In the genomic region with DNA sequence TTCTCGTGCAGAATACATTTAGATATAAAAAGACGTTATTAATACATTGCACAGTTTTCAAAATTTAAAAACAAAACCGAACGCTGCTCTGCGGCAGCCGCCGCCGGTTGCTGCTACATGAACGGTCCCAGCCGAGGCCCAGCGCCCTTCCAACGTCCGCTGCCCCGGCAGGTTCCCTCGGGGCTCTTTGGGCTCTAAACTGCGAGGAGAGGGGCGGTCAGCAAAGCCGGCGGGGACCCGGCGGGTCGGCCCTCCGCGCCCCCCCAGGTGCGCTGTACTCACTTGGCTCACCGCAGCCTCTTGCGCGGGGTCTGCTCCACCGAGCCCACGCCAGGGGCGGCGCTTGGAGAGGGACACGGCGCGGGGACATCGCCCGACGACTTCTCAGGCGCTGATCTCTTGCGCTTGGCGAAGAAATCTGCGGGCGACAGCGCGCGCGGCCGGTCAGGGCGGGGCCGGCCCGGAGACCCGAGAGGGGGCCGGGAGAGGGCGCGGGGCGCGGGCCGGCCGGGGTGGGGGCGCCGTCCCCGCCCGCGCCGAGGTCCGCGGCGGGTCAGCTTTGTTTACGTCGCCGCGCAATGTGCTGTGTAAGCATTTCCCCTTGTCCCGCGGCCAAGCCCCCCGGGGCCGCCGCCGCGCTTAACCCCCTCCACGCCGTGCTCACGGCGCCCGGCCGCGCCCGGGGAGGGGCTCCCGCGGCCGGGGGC, we compare ENCODE assay signal across 1 cellular context.
A peak's percentile ranks its signal among the peaks of the same experiment; 100 is the strongest.
TF ChIP-seq lines count a peak whose summit lies in the region.

No MANE protein-coding gene starts in this region.

TF ChIP-seq in K562, 482 proteins besides CTCF, POLR2A, EP300 and RAD21 (continues in another document):
- TF ChIP-seq NCOA1 (IDR thresholded peaks at IDR 0.05; ENCODE audit: low read depth): no peak
- TF ChIP-seq RBM14 (IDR thresholded peaks at IDR 0.05; ENCODE audit: borderline replicate concordance, insufficient read depth, low read depth, low read length): 0 out of 2 replicates have a peak, but pooled peaks have one; percentile 48
- TF ChIP-seq PHF8 (IDR thresholded peaks at IDR 0.05; ENCODE audit: borderline replicate concordance, low read length): peak; percentile 21; the same call in 1 of the 2 replicates
- no peak for TF ChIP-seq ZNF232 (CRISPR knock-in tag; IDR thresholded peaks at IDR 0.05)
- TF ChIP-seq FIP1L1 (IDR thresholded peaks at IDR 0.05; ENCODE audit: low read depth, low read length, poor library complexity, severe bottlenecking): peak; percentile 53
- no peak for TF ChIP-seq PHB2 (IDR thresholded peaks at IDR 0.05; ENCODE audit: low read depth)
- TF ChIP-seq, protein P1, sequence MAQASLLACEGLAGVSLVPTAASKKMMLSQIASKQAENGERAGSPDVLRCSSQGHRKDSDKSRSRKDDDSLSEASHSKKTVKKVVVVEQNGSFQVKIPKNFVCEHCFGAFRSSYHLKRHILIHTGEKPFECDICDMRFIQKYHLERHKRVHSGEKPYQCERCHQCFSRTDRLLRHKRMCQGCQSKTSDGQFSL (CRISPR knock-in tag; IDR thresholded peaks at IDR 0.05): no peak; the same call in 1 of the 2 replicates
- TF ChIP-seq, protein P1 (tag; IDR thresholded peaks at IDR 0.05): no peak; a peak in 1 of 4 replicates
- 0 out of 4 replicates have a peak, but pooled peaks of 1 of the 2 experiments have one; percentile 24 for TF ChIP-seq NRF1 (conservative IDR thresholded peaks at IDR 0.05 in 1 of 2, IDR thresholded peaks at IDR 0.05 in 1 of 2)
- TF ChIP-seq, protein P2, sequence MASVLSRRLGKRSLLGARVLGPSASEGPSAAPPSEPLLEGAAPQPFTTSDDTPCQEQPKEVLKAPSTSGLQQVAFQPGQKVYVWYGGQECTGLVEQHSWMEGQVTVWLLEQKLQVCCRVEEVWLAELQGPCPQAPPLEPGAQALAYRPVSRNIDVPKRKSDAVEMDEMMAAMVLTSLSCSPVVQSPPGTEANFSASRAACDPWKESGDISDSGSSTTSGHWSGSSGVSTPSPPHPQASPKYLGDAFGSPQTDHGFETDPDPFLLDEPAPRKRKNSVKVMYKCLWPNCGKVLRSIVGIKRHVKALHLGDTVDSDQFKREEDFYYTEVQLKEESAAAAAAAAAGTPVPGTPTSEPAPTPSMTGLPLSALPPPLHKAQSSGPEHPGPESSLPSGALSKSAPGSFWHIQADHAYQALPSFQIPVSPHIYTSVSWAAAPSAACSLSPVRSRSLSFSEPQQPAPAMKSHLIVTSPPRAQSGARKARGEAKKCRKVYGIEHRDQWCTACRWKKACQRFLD (CRISPR knock-in tag; IDR thresholded peaks at IDR 0.05): no peak
- no peak for TF ChIP-seq ZNF41 (CRISPR knock-in tag; conservative IDR thresholded peaks at IDR 0.05)
- no peak for TF ChIP-seq NFIC (IDR thresholded peaks at IDR 0.05)
- TF ChIP-seq, protein P3, sequence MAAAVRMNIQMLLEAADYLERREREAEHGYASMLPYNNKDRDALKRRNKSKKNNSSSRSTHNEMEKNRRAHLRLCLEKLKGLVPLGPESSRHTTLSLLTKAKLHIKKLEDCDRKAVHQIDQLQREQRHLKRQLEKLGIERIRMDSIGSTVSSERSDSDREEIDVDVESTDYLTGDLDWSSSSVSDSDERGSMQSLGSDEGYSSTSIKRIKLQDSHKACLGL (CRISPR knock-in tag; IDR thresholded peaks at IDR 0.05; ENCODE audit: borderline replicate concordance, poor library complexity, severe bottlenecking): no peak
- TF ChIP-seq RBFOX2 (IDR thresholded peaks at IDR 0.05; ENCODE audit: low read depth, low read length): peak; percentile 56
- TF ChIP-seq DDX20 (tag; IDR thresholded peaks at IDR 0.05; ENCODE audit: low read depth): no peak
- no peak for TF ChIP-seq ZBTB8A (IDR thresholded peaks at IDR 0.05; ENCODE audit: partially characterized antibody)
- TF ChIP-seq, protein P4, sequence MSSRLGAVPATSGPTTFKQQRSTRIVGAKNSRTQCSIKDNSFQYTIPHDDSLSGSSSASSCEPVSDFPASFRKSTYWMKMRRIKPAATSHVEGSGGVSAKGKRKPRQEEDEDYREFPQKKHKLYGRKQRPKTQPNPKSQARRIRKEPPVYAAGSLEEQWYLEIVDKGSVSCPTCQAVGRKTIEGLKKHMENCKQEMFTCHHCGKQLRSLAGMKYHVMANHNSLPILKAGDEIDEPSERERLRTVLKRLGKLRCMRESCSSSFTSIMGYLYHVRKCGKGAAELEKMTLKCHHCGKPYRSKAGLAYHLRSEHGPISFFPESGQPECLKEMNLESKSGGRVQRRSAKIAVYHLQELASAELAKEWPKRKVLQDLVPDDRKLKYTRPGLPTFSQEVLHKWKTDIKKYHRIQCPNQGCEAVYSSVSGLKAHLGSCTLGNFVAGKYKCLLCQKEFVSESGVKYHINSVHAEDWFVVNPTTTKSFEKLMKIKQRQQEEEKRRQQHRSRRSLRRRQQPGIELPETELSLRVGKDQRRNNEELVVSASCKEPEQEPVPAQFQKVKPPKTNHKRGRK (tag; IDR thresholded peaks at IDR 0.05): 0 out of 2 replicates have a peak, but pooled peaks have one; percentile 1
- no peak for TF ChIP-seq ZNF24 (IDR thresholded peaks at IDR 0.05)
- TF ChIP-seq CTBP1 (IDR thresholded peaks at IDR 0.05; ENCODE audit: borderline replicate concordance): peak; percentile 23; the same call in 1 of the 2 replicates
- TF ChIP-seq CXXC5 (CRISPR knock-in tag; IDR thresholded peaks at IDR 0.05): peak; percentile 43
- TF ChIP-seq NFIX (CRISPR knock-in tag; IDR thresholded peaks at IDR 0.05; ENCODE audit: low read depth): no peak
- no peak for TF ChIP-seq ZSCAN29 (IDR thresholded peaks at IDR 0.05)
- TF ChIP-seq SMAD1 (IDR thresholded peaks at IDR 0.05; ENCODE audit: low read depth, low read length, partially characterized antibody): no peak
- TF ChIP-seq, protein P5, sequence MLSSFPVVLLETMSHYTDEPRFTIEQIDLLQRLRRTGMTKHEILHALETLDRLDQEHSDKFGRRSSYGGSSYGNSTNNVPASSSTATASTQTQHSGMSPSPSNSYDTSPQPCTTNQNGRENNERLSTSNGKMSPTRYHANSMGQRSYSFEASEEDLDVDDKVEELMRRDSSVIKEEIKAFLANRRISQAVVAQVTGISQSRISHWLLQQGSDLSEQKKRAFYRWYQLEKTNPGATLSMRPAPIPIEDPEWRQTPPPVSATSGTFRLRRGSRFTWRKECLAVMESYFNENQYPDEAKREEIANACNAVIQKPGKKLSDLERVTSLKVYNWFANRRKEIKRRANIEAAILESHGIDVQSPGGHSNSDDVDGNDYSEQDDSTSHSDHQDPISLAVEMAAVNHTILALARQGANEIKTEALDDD (IDR thresholded peaks at IDR 0.05): no peak
- no peak for TF ChIP-seq TAF1 (IDR thresholded peaks at IDR 0.05; ENCODE audit: control insufficient read depth, extremely low read depth, insufficient read depth, low read length, severe bottlenecking)
- TF ChIP-seq CBX8 (IDR thresholded peaks at IDR 0.05; ENCODE audit: borderline replicate concordance, extremely low read depth, low read depth, low read length, poor library complexity, severe bottlenecking): no peak
- no peak for TF ChIP-seq POLR3A (IDR thresholded peaks at IDR 0.05; ENCODE audit: borderline replicate concordance, extremely low read depth, insufficient read depth, insufficient read length)
- TF ChIP-seq TAF9B (IDR thresholded peaks at IDR 0.05; ENCODE audit: partially characterized antibody): no peak
- no peak for TF ChIP-seq ZC3H8 (IDR thresholded peaks at IDR 0.05)
- TF ChIP-seq RBM17 (IDR thresholded peaks at IDR 0.05; ENCODE audit: borderline replicate concordance, low read depth, low read length): no peak
- TF ChIP-seq EWSR1 (IDR thresholded peaks at IDR 0.05; ENCODE audit: borderline replicate concordance, low read depth, partially characterized antibody): no peak
- no peak for TF ChIP-seq ZNF780A (CRISPR knock-in tag; IDR thresholded peaks at IDR 0.05)
- TF ChIP-seq STAG1 (CRISPR knock-in tag; IDR thresholded peaks at IDR 0.05; ENCODE audit: borderline replicate concordance): no peak
- TF ChIP-seq CBFA2T2 (conservative IDR thresholded peaks at IDR 0.05): no peak
- no peak for TF ChIP-seq ZNF766 (CRISPR knock-in tag; conservative IDR thresholded peaks at IDR 0.05)
- TF ChIP-seq CHD4 (IDR thresholded peaks at IDR 0.05; ENCODE audit: insufficient read depth, insufficient replicate concordance, low read depth, low read length, poor library complexity, severe bottlenecking): no peak
- TF ChIP-seq, protein P6, sequence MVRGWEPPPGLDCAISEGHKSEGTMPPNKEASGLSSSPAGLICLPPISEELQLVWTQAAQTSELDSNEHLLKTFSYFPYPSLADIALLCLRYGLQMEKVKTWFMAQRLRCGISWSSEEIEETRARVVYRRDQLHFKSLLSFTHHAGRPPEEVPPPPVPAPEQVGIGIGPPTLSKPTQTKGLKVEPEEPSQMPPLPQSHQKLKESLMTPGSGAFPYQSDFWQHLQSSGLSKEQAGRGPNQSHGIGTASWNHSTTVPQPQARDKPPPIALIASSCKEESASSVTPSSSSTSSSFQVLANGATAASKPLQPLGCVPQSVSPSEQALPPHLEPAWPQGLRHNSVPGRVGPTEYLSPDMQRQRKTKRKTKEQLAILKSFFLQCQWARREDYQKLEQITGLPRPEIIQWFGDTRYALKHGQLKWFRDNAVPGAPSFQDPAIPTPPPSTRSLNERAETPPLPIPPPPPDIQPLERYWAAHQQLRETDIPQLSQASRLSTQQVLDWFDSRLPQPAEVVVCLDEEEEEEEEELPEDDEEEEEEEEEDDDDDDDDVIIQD (CRISPR knock-in tag; IDR thresholded peaks at IDR 0.05): no peak
- no peak for TF ChIP-seq NR2C2 (CRISPR knock-in tag; IDR thresholded peaks at IDR 0.05)
- TF ChIP-seq NR2C2 (tag; IDR thresholded peaks at IDR 0.05): no peak
- TF ChIP-seq ZNF384 (IDR thresholded peaks at IDR 0.05; ENCODE audit: low read depth, low read length): no peak
- no peak for TF ChIP-seq CREM (IDR thresholded peaks at IDR 0.05; ENCODE audit: low read depth)
- TF ChIP-seq, protein P7, sequence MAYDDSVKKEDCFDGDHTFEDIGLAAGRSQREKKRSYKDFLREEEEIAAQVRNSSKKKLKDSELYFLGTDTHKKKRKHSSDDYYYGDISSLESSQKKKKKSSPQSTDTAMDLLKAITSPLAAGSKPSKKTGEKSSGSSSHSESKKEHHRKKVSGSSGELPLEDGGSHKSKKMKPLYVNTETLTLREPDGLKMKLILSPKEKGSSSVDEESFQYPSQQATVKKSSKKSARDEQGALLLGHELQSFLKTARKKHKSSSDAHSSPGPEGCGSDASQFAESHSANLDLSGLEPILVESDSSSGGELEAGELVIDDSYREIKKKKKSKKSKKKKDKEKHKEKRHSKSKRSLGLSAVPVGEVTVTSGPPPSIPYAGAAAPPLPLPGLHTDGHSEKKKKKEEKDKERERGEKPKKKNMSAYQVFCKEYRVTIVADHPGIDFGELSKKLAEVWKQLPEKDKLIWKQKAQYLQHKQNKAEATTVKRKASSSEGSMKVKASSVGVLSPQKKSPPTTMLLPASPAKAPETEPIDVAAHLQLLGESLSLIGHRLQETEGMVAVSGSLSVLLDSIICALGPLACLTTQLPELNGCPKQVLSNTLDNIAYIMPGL (CRISPR knock-in tag; IDR thresholded peaks at IDR 0.05): no peak
- TF ChIP-seq GTF2E2 (tag; IDR thresholded peaks at IDR 0.05): no peak
- no peak for TF ChIP-seq L3MBTL2 (IDR thresholded peaks at IDR 0.05)
- TF ChIP-seq, protein P8, sequence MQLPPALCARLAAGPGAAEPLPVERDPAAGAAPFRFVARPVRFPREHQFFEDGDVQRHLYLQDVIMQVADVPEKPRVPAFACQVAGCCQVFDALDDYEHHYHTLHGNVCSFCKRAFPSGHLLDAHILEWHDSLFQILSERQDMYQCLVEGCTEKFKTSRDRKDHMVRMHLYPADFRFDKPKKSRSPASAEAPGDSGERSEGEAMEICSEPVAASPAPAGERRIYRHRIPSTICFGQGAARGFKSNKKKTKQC (CRISPR knock-in tag; IDR thresholded peaks at IDR 0.05): no peak
- no peak for TF ChIP-seq RBM39 (optimal IDR thresholded peaks at IDR 0.05; ENCODE audit: low read depth, low read length)
- TF ChIP-seq PYGO2 (tag; IDR thresholded peaks at IDR 0.05): no peak
- TF ChIP-seq, protein P9, sequence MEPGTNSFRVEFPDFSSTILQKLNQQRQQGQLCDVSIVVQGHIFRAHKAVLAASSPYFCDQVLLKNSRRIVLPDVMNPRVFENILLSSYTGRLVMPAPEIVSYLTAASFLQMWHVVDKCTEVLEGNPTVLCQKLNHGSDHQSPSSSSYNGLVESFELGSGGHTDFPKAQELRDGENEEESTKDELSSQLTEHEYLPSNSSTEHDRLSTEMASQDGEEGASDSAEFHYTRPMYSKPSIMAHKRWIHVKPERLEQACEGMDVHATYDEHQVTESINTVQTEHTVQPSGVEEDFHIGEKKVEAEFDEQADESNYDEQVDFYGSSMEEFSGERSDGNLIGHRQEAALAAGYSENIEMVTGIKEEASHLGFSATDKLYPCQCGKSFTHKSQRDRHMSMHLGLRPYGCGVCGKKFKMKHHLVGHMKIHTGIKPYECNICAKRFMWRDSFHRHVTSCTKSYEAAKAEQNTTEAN (CRISPR knock-in tag; IDR thresholded peaks at IDR 0.05): no peak
- no peak for TF ChIP-seq ZNF184 (CRISPR knock-in tag; IDR thresholded peaks at IDR 0.05)
- TF ChIP-seq MTF1 (CRISPR knock-in tag; IDR thresholded peaks at IDR 0.05; ENCODE audit: borderline replicate concordance): no peak
- TF ChIP-seq ILF3 (IDR thresholded peaks at IDR 0.05; ENCODE audit: borderline replicate concordance): no peak
- no peak for TF ChIP-seq NR2C1 (IDR thresholded peaks at IDR 0.05)
- no peak for TF ChIP-seq NR2C1 (tag; IDR thresholded peaks at IDR 0.05)
- TF ChIP-seq, protein P10, sequence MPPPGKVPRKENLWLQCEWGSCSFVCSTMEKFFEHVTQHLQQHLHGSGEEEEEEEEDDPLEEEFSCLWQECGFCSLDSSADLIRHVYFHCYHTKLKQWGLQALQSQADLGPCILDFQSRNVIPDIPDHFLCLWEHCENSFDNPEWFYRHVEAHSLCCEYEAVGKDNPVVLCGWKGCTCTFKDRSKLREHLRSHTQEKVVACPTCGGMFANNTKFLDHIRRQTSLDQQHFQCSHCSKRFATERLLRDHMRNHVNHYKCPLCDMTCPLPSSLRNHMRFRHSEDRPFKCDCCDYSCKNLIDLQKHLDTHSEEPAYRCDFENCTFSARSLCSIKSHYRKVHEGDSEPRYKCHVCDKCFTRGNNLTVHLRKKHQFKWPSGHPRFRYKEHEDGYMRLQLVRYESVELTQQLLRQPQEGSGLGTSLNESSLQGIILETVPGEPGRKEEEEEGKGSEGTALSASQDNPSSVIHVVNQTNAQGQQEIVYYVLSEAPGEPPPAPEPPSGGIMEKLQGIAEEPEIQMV (tag; conservative IDR thresholded peaks at IDR 0.05; ENCODE audit: low read depth): no peak
- TF ChIP-seq NELFE (IDR thresholded peaks at IDR 0.05; ENCODE audit: insufficient read depth, insufficient read length): no peak
- TF ChIP-seq ZNF347 (CRISPR knock-in tag; IDR thresholded peaks at IDR 0.05; ENCODE audit: low read depth): no peak
- no peak for TF ChIP-seq JUN (IDR thresholded peaks at IDR 0.05; ENCODE audit: borderline replicate concordance, low read depth, low read length)
- no peak for TF ChIP-seq JUN (CRISPR knock-in tag; IDR thresholded peaks at IDR 0.05; ENCODE audit: borderline replicate concordance)
